Comparison of ENCODE assay signal across 8 cellular contexts in genomic region chr18:9333441-9334350, GRCh38.
DNase-seq lines count a peak whose midpoint lies in the region; ATAC-seq, FAIRE-seq and TF ChIP-seq lines count a peak whose summit lies in the region.

No MANE protein-coding gene starts in this region.

- no peaks in the 10 kb centered on the region for H3K4me1 ChIP-seq in iPS-18a (ENCODE audit: control insufficient read depth, low read depth, low read length)

- H3K9ac ChIP-seq in iPS-18a (ENCODE audit: low read length), result peak overlapping the region; percentile 26

- no peak for TF ChIP-seq EP300 in Ishikawa (IDR thresholded peaks at IDR 0.05; ENCODE audit: borderline replicate concordance)

- no peaks in the 10 kb centered on the region for H3K9me3 ChIP-seq in iPS-18a (ENCODE audit: control insufficient read depth, low read depth, low read length)

- peaks cover 22% of the 10 kb centered on the region for H3K27me3 ChIP-seq in iPS-18a (ENCODE audit: control insufficient read depth, insufficient read depth, low read length)

- H3K27ac ChIP-seq in iPS-18a (ENCODE audit: low read length), result no peak overlapping the region

- TF ChIP-seq RAD21 in Ishikawa (IDR thresholded peaks at IDR 0.05; ENCODE audit: low read depth), result no peak

- DNase-seq in amniotic stem cell (lab: John Stamatoyannopoulos, UW) (peak; percentile 22), NCI-H82 treated with DMSO at 0.1 percent for 48 hours (lab: John Stamatoyannopoulos, UW; ENCODE audit: unreplicated experiment) (no peak), D721Med (ENCODE audit: insufficient read length, low spot score) (no peak)
- peak; percentile 8 for DNase-seq in stimulated activated CD4-positive, alpha-beta T cell treated with anti-CD3 and anti-CD28 coated beads, Interleukin-4, amount 100 ng/mL, for 24 hours

- ATAC-seq in GM21717 (IDR thresholded peaks at IDR 0.05; ENCODE audit: unreplicated experiment), result peak; percentile 36

- H3K4me3 ChIP-seq in GM12875 (ENCODE audit: low read depth, low read length), result peak overlapping the region; percentile 45
- peak overlapping the region; percentile 62 for H3K4me3 ChIP-seq in iPS-18a (ENCODE audit: low read length)

- FAIRE-seq in D721Med (lab: Jason Lieb, UNC), result no peak

- peaks cover 12% of the 10 kb centered on the region for H3K36me3 ChIP-seq in iPS-18a (ENCODE audit: control insufficient read depth, low read depth, low read length)

- TF ChIP-seq CTCF in GM12875 (IDR thresholded peaks at IDR 0.05; ENCODE audit: borderline replicate concordance, insufficient read depth, low read depth, low read length), result no peak
- no peak for TF ChIP-seq CTCF in D721Med (IDR thresholded peaks at IDR 0.05; ENCODE audit: insufficient read depth, missing control alignments)

TF ChIP-seq in Ishikawa, 13 proteins besides CTCF, POLR2A, EP300 and RAD21:
- no peak for TF ChIP-seq EGR1 (IDR thresholded peaks at IDR 0.05)
- TF ChIP-seq REST (IDR thresholded peaks at IDR 0.05; ENCODE audit: low read depth), result no peak
- TF ChIP-seq USF1 (IDR thresholded peaks at IDR 0.05), result no peak
- no peak for TF ChIP-seq TCF12 (IDR thresholded peaks at IDR 0.05; ENCODE audit: low read depth)
- TF ChIP-seq TAF1 (IDR thresholded peaks at IDR 0.05; ENCODE audit: low read depth), result no peak
- no peak for TF ChIP-seq FOXM1 (IDR thresholded peaks at IDR 0.05; ENCODE audit: borderline replicate concordance, low read depth)
- TF ChIP-seq ZBTB7A (IDR thresholded peaks at IDR 0.05; ENCODE audit: low read depth), result no peak; the same call in 1 of the 2 replicates
- TF ChIP-seq MAX (IDR thresholded peaks at IDR 0.05), result peak; percentile 89
- peak; percentile 62; the same call in 1 of the 2 replicates for TF ChIP-seq YY1 (IDR thresholded peaks at IDR 0.05; ENCODE audit: low read depth)

Comparison
In these comparisons a context has a peak if more than half of its experiments do, and no peak if none do; other contexts are left out.
1. DNase-seq: peak in amniotic stem cell (single experiment) and stimulated activated CD4-positive, alpha-beta T cell treated with anti-CD3 and anti-CD28 coated beads, Interleukin-4, amount 100 ng/mL, for 24 hours (single experiment); none in NCI-H82 treated with DMSO at 0.1 percent for 48 hours (single experiment) and D721Med (single experiment).